20 cellular contexts compared by ENCODE assay signal in genomic region chr11:117748771-117749540, GRCh38.
DNase-seq lines count a peak whose midpoint lies in the region; ATAC-seq lines count a peak whose summit lies in the region.
"Had no signal": no experiment of that assay in that cellular context is flagged by ENCODE, and none has a peak within 500 bp of the region (broad histone marks: within the 10 kb centered on the region; RNA-seq: fewer than 3 reads in every experiment).

No MANE protein-coding gene starts in this region.

- H3K27me3 ChIP-seq in endocrine pancreas (ENCODE audit: control insufficient read depth, insufficient read depth, low read length) (no peaks in the 10 kb centered on the region), mucosa of rectum (ENCODE audit: control insufficient read depth in 2 of 2, insufficient read depth in 2 of 2, low read length in 2 of 2) (no peaks in the 10 kb centered on the region)
- H3K27me3 ChIP-seq: BLaER1 had no signal

- H3K9ac ChIP-seq in endocrine pancreas (ENCODE audit: control insufficient read depth, insufficient read depth, low read length) (peak overlapping the region; percentile 22), mucosa of rectum (ENCODE audit: low read depth in 1 of 2, low read length in 2 of 2) (peak overlapping the region in 1 of 2 donors; percentile 60)
- H3K9ac ChIP-seq: BLaER1 had no signal

- no peak overlapping the region for H3K4me3 ChIP-seq in endocrine pancreas (ENCODE audit: control insufficient read depth, insufficient read depth, low read length)
- peak overlapping the region in 1 of 2 donors; percentile 1 for H3K4me3 ChIP-seq in mucosa of rectum (ENCODE audit: low read length in 2 of 2)
- H3K4me3 ChIP-seq: BLaER1 had no signal

- H3K27ac ChIP-seq in mucosa of rectum (ENCODE audit: low read depth in 2 of 2, low read length in 2 of 2), result peak overlapping the region; percentile 85
- H3K27ac ChIP-seq: 22Rv1, BLaER1 had no signal

- H3K4me1 ChIP-seq in endocrine pancreas (ENCODE audit: control insufficient read depth, insufficient read depth, low read length) (no peaks in the 10 kb centered on the region), mucosa of rectum (ENCODE audit: control insufficient read depth in 2 of 2, insufficient read depth in 2 of 2, low read length in 2 of 2) (peaks cover 26 to 28% of the 10 kb centered on the region in 2 donors)

- H3K9me3 ChIP-seq in endocrine pancreas (ENCODE audit: control insufficient read depth, low read length), result no peaks in the 10 kb centered on the region
- H3K9me3 ChIP-seq in mucosa of rectum (ENCODE audit: control insufficient read depth in 2 of 2, low read length in 2 of 2), result no peaks in the 10 kb centered on the region
- H3K9me3 ChIP-seq: BLaER1 had no signal

- peak; percentile 20 for DNase-seq in DMS53 (lab: John Stamatoyannopoulos, UW)
- no peak for DNase-seq in DMS53 treated with DMSO at 0.1 percent for 48 hours (lab: John Stamatoyannopoulos, UW; ENCODE audit: unreplicated experiment)
- DNase-seq in activated CD4-positive, alpha-beta T cell treated with anti-CD3 and anti-CD28 coated beads for 4 hours, result no peak
- no peak for DNase-seq in pons (ENCODE audit: low spot score)
- no peak for DNase-seq in activated CD8-positive, alpha-beta memory T cell treated with anti-CD3 and anti-CD28 coated beads, Interleukin-2, amount 50 U/mL, for 48 hours
- DNase-seq: CD8-positive, alpha-beta memory T cell; KBM-7; NCI-H1048; NCI-H146; NCI-H2081 treated with DMSO at 0.1 percent for 48 hours; NCI-H446; NCI-H774 had no signal

- no peak for ATAC-seq in HG02840 (IDR thresholded peaks at IDR 0.05; ENCODE audit: low FRiP score, unreplicated experiment)
- ATAC-seq: Panc1, Right ventricle myocardium inferior, SK-N-SH treated with all-trans-retinoic acid at 6 μM for 48 hours had no signal

- H3K36me3 ChIP-seq in endocrine pancreas (ENCODE audit: control insufficient read depth, insufficient read depth, low read length) (no peaks in the 10 kb centered on the region), mucosa of rectum (ENCODE audit: control insufficient read depth in 2 of 2, insufficient read depth in 2 of 2, low read length in 2 of 2) (no peaks in the 10 kb centered on the region)
- H3K36me3 ChIP-seq: BLaER1 had no signal
